15 cellular contexts compared by ENCODE assay signal in genomic region chr4:88660446-88661294, GRCh38. TPM values are rescaled to one million over a fixed set of nuclear protein-coding genes. Genes with fewer than 3 reads are reported as not detected.
A peak's percentile ranks its signal among the peaks of the same experiment; 100 is the strongest.
DNase-seq lines count a peak whose midpoint lies in the region; FAIRE-seq and TF ChIP-seq lines count a peak whose summit lies in the region.
"Had no signal": no experiment of that assay in that cellular context is flagged by ENCODE, and none has a peak within 500 bp of the region (broad histone marks: within the 10 kb centered on the region; RNA-seq: fewer than 3 reads in every experiment).

No MANE protein-coding gene starts in this region.

- no peaks in the 10 kb centered on the region for H3K9me3 Mint-ChIP-seq in activated CD4-positive, alpha-beta T cell treated with anti-CD3 and anti-CD28 coated beads, Interleukin-2, amount 10 ng/mL, durations not matched to agents 24 days and 14 days

- no peak overlapping the region for H3K4me3 Mint-ChIP-seq in activated CD4-positive, alpha-beta T cell treated with anti-CD3 and anti-CD28 coated beads, Interleukin-2, amount 10 ng/mL, durations not matched to agents 24 days and 14 days

- H3K36me3 ChIP-seq in ascending aorta, result peaks cover 0 to 11% of the 10 kb centered on the region in 2 donors

- in situ Hi-C loops in Caki2 (cut with HindIII; ENCODE audit: low pct_unique_long_range_greater_than_20kb, low sequenced_read_pairs), result no loop called here

- peaks cover 14% of the 10 kb centered on the region for H3K36me3 Mint-ChIP-seq in activated CD4-positive, alpha-beta T cell treated with anti-CD3 and anti-CD28 coated beads, Interleukin-2, amount 10 ng/mL, durations not matched to agents 24 days and 14 days (ENCODE audit: low read depth)

- no peak for TF ChIP-seq POLR2A in H54 (IDR thresholded peaks at IDR 0.05; ENCODE audit: low read depth, low read length)

- H3K9me3 ChIP-seq in ascending aorta, result no peaks in the 10 kb centered on the region

- H3K27me3 ChIP-seq in ascending aorta, result no peaks in the 10 kb centered on the region

- no peaks in the 10 kb centered on the region for H3K27me3 Mint-ChIP-seq in activated CD4-positive, alpha-beta T cell treated with anti-CD3 and anti-CD28 coated beads, Interleukin-2, amount 10 ng/mL, durations not matched to agents 24 days and 14 days

- H3K4me1 Mint-ChIP-seq in activated CD4-positive, alpha-beta T cell treated with anti-CD3 and anti-CD28 coated beads, Interleukin-2, amount 10 ng/mL, durations not matched to agents 24 days and 14 days, result peaks cover 10% of the 10 kb centered on the region

- intact Hi-C loops in ascending aorta (cut with DNase I), result no loop called here
- intact Hi-C loops in activated CD4-positive, alpha-beta T cell treated with anti-CD3 and anti-CD28 coated beads, Interleukin-2, amount 10 ng/mL, durations not matched to agents 24 days and 14 days (cut with micrococcal nuclease), result no loop called here

- DNase-seq in Caki2 (ENCODE audit: low read depth), result peak; percentile 10
- peak; percentile 23 for DNase-seq in RPMI7951 (ENCODE audit: low read depth)
- no peak for DNase-seq in epithelial cell of prostate (ENCODE audit: low read depth, low spot score)
- DNase-seq in mucosa of gallbladder (ENCODE audit: low spot score), result peak; percentile 28
- DNase-seq in H54 (ENCODE audit: insufficient read length, low spot score), result no peak
- no peak for DNase-seq in ascending aorta (ENCODE audit: low spot score in 2 of 2)
- DNase-seq in KG1 (lab: John Stamatoyannopoulos, UW), result no peak
- DNase-seq in activated CD4-positive, alpha-beta T cell treated with anti-CD3 and anti-CD28 coated beads, Interleukin-2, amount 10 ng/mL, durations not matched to agents 24 days and 14 days, result no peak
- DNase-seq: activated naive CD4-positive, alpha-beta T cell treated with Interleukin-2 at 50 U/mL for 16 hours; AML-193; central memory CD4-positive, alpha-beta T cell; DMS 273 treated with DMSO at 0.1 percent for 48 hours; mesendoderm; NCI-H2081 treated with DMSO at 0.1 percent for 48 hours had no signal

- no peak overlapping the region for H3K4me3 ChIP-seq in ascending aorta

- H3K27ac Mint-ChIP-seq in activated CD4-positive, alpha-beta T cell treated with anti-CD3 and anti-CD28 coated beads, Interleukin-2, amount 10 ng/mL, durations not matched to agents 24 days and 14 days, result no peak overlapping the region

- H3K27ac ChIP-seq in epithelial cell of prostate (peak overlapping the region; percentile 58), ascending aorta (no peak overlapping the region)
- H3K27ac ChIP-seq: HL-60 had no signal

- peaks cover 0 to 14% of the 10 kb centered on the region in 2 donors for H3K4me1 ChIP-seq in ascending aorta

- no peak for FAIRE-seq in H54 (lab: Jason Lieb, UNC)

- no peak for TF ChIP-seq CTCF in ascending aorta (IDR thresholded peaks at IDR 0.05)

RNA-seq across cellular contexts. Expression of gene NAP1L5, which starts 37.0 kb away (rescaled TPM):
- not detected in 2 replicates for total RNA-seq in Caki2 (2014; rRNA removed; shearing (Covaris generic); ENCODE audit: low replicate concordance)
- total RNA-seq in RPMI7951 (2014; rRNA removed; shearing (Covaris generic)), result 8.6 and 12.4 TPM in 2 replicates
- total RNA-seq in mucosa of gallbladder (8.5 TPM), ascending aorta (9.6 TPM)
- total RNA-seq in activated CD4-positive, alpha-beta T cell treated with anti-CD3 and anti-CD28 coated beads, Interleukin-2, amount 10 ng/mL, durations not matched to agents 24 days and 14 days, result 4.9 TPM in 2 replicates

Comparison
In these comparisons a context has a peak if more than half of its experiments do, and no peak if none do; other contexts are left out.
1. DNase-seq: peak in Caki2 (single experiment), RPMI7951 (single experiment) and mucosa of gallbladder (single experiment); none in epithelial cell of prostate (single experiment), H54 (single experiment), ascending aorta (0 of 2), KG1 (single experiment) and activated CD4-positive, alpha-beta T cell treated with anti-CD3 and anti-CD28 coated beads, Interleukin-2, amount 10 ng/mL, durations not matched to agents 24 days and 14 days (single experiment).